In genomic region chr2:177393824-177394614, GRCh38 we compare ENCODE assay signal across 9 cellular contexts. TPM values are rescaled to one million over a fixed set of nuclear protein-coding genes. Genes with fewer than 3 reads are reported as not detected.
DNase-seq lines count a peak whose midpoint lies in the region; ATAC-seq, FAIRE-seq and TF ChIP-seq lines count a peak whose summit lies in the region.
"Had no signal": no experiment of that assay in that cellular context is flagged by ENCODE, and none has a peak within 500 bp of the region (broad histone marks: within the 10 kb centered on the region; RNA-seq: fewer than 3 reads in every experiment).

No MANE protein-coding gene starts in this region.

- ATAC-seq in HG03135 (IDR thresholded peaks at IDR 0.05; ENCODE audit: unreplicated experiment) (no peak), GM21825 (IDR thresholded peaks at IDR 0.05; ENCODE audit: unreplicated experiment) (no peak)

- no peak overlapping the region for H3K4ac ChIP-seq in trophoblast cell (ENCODE audit: low read depth, low read length)

- peaks cover 14% of the 10 kb centered on the region for H3K79me1 ChIP-seq in trophoblast cell (ENCODE audit: low read length)

- H4K20me1 ChIP-seq in OCI-LY7 (ENCODE audit: insufficient read depth, low read length) = no peaks in the 10 kb centered on the region
- H4K20me1 ChIP-seq in endothelial cell of umbilical vein (replicated peaks; ENCODE audit: control insufficient read depth, extremely low read depth, insufficient read depth, low read length) = no peaks in the 10 kb centered on the region

- H2BK120ac ChIP-seq in trophoblast cell (ENCODE audit: insufficient read depth, low read length, poor library complexity) = no peak overlapping the region

- no peak overlapping the region for H4K8ac ChIP-seq in trophoblast cell (ENCODE audit: low read depth, low read length)

- H3K79me2 ChIP-seq in OCI-LY7 (ENCODE audit: insufficient read depth, low read depth, low read length) = no peaks in the 10 kb centered on the region
- H3K79me2 ChIP-seq in endothelial cell of umbilical vein (ENCODE audit: control insufficient read depth, insufficient read depth, low read length) = peaks cover 59% of the 10 kb centered on the region
- H3K79me2 ChIP-seq in trophoblast cell (ENCODE audit: control insufficient read depth, insufficient read depth, low read length, poor library complexity) = peaks cover 12% of the 10 kb centered on the region

- H4K12ac ChIP-seq in trophoblast cell (ENCODE audit: low read depth, low read length) = no peak overlapping the region

- TF ChIP-seq CTCF in OCI-LY7 (conservative IDR thresholded peaks at IDR 0.05; ENCODE audit: low read length) (no peak), endothelial cell of umbilical vein (IDR thresholded peaks at IDR 0.05; ENCODE audit: extremely low read depth in 1 of 2, insufficient read depth in 1 of 2, low read depth in 1 of 2, low read length in 2 of 2) (no peak)

- H3K4me2 ChIP-seq in OCI-LY7 (ENCODE audit: low read length) (peak overlapping the region; percentile 54; the same call in 1 of the 2 replicates), endothelial cell of umbilical vein (ENCODE audit: insufficient read depth, low read length) (peak overlapping the region; percentile 93), trophoblast cell (ENCODE audit: low read length) (peak overlapping the region; percentile 76)

- H3K27ac ChIP-seq in OCI-LY7 (ENCODE audit: low read depth, low read length, poor library complexity, severe bottlenecking) (no peak overlapping the region), endothelial cell of umbilical vein (ENCODE audit: insufficient read depth, low read depth, low read length) (peak overlapping the region; percentile 91), trophoblast cell (ENCODE audit: low read depth, low read length) (no peak overlapping the region)

- CTCF ChIA-PET in OCI-LY7 (lab: Charles Lee; ENCODE audit: unreplicated experiment) = interaction anchor here (0.6 kb wide), 1 partner anchor 60 kb away, joined by 3 read pairs; no protein-coding TSS in a partner anchor
- CTCF ChIA-PET in endothelial cell of umbilical vein (lab: Charles Lee) = interaction anchor here (0.7 to 4.7 kb wide), 9 partner anchors 8 to 286 kb away, joined by 3 to 17 read pairs (median 7); partner anchors contain the start of gene NFE2L2

- BruUV-seq in OCI-LY7 (replicated peaks; lab: Mats Ljungman, UMichigan) = no TSS peak
- BruUV-seq in endothelial cell of umbilical vein (replicated peaks; lab: Mats Ljungman, UMichigan) = no TSS peak

- intact Hi-C loops in OCI-LY7 (cut with micrococcal nuclease; ENCODE audit: unreplicated experiment) (no loop called here), endothelial cell of umbilical vein (cut with micrococcal nuclease) (loop anchor here (2.0 kb wide), 1 partner anchor 159 kb away; a partner anchor contains a TSS)

- no peaks in the 10 kb centered on the region for H3K9me2 ChIP-seq in OCI-LY7 (ENCODE audit: insufficient read depth, low read length)

- no peak overlapping the region for H2AFZ ChIP-seq in OCI-LY7 (ENCODE audit: low read length)
- H2AFZ ChIP-seq in endothelial cell of umbilical vein (ENCODE audit: low read depth, low read length) = no peak overlapping the region
- no peak overlapping the region for H2AFZ ChIP-seq in trophoblast cell (ENCODE audit: insufficient read depth, low read length, poor library complexity)

- H3K4me1 ChIP-seq in OCI-LY7 (ENCODE audit: insufficient read depth, low read length, poor library complexity, severe bottlenecking) (no peaks in the 10 kb centered on the region), endothelial cell of umbilical vein (ENCODE audit: control insufficient read depth, extremely low read depth, insufficient read depth, low read length) (peaks cover 63% of the 10 kb centered on the region), trophoblast cell (ENCODE audit: control insufficient read depth in 1 of 2, insufficient read depth in 2 of 2, low read length in 2 of 2) (peaks cover 6 to 9% of the 10 kb centered on the region in 2 experiments)

- H3K18ac ChIP-seq in trophoblast cell (ENCODE audit: low read length) = no peak overlapping the region

- H3K9ac ChIP-seq in endothelial cell of umbilical vein (replicated peaks; ENCODE audit: extremely low read depth, insufficient read depth, low read length) (peak overlapping the region; percentile 97), trophoblast cell (ENCODE audit: low read length) (no peak overlapping the region)

- no CpG with 5 or more reads among the region's 8 CpGs for WGBS in trophoblast cell (ENCODE audit: extremely low coverage, insufficient coverage, insufficient read length)

- no peaks in the 10 kb centered on the region for H3K27me3 ChIP-seq in endothelial cell of umbilical vein (ENCODE audit: control insufficient read depth in 2 of 2, insufficient read depth in 2 of 2, low read length in 2 of 2)
- H3K27me3 ChIP-seq in trophoblast cell (ENCODE audit: insufficient read depth, low read length) = no peaks in the 10 kb centered on the region

- H3K36me3 ChIP-seq in OCI-LY7 (ENCODE audit: insufficient read depth, low read length) (no peaks in the 10 kb centered on the region), endothelial cell of umbilical vein (ENCODE audit: control insufficient read depth in 2 of 2, extremely low read depth in 1 of 2, insufficient read depth in 2 of 2, low read length in 2 of 2) (no peaks in the 10 kb centered on the region), trophoblast cell (ENCODE audit: control insufficient read depth in 1 of 2, insufficient read depth in 2 of 2, low read length in 2 of 2) (peaks cover 0 to 4% of the 10 kb centered on the region in 2 experiments)

- peak overlapping the region; percentile 97 for H3K4me3 ChIP-seq in GM08714 (ENCODE audit: low read length)
- no peak overlapping the region for H3K4me3 ChIP-seq in OCI-LY7 (ENCODE audit: low read depth, low read length, poor library complexity, severe bottlenecking)
- H3K4me3 ChIP-seq in endothelial cell of umbilical vein (replicated peaks in 1 of 3; ENCODE audit: insufficient read depth in 1 of 3, low read depth in 1 of 3, low read length in 3 of 3) = peak overlapping the region; percentile 56 to 99 (median 96)
- no peak overlapping the region for H3K4me3 ChIP-seq in trophoblast cell (ENCODE audit: low read depth, low read length)

- DNase-seq in OCI-LY7 (ENCODE audit: low spot score) (no peak), endothelial cell of umbilical vein (ENCODE audit: low read depth, low spot score) (no peak), trophoblast cell (no peak), GDM1 (lab: John Stamatoyannopoulos, UW) (no peak)
- no peak for DNase-seq in activated effector memory CD4-positive, alpha-beta T cell treated with Interleukin-2 at 50 U/mL for 16 hours
- DNase-seq: NCI-H1105 had no signal

- H2AK5ac ChIP-seq in trophoblast cell (ENCODE audit: low read length) = no peak overlapping the region

- H2BK5ac ChIP-seq in trophoblast cell (ENCODE audit: low read depth, low read length, poor library complexity) = no peak overlapping the region

- H3K23ac ChIP-seq in trophoblast cell (ENCODE audit: low read length) = peak overlapping the region; percentile 79

- no peak overlapping the region for H2BK12ac ChIP-seq in trophoblast cell (ENCODE audit: low read length)

- H4K91ac ChIP-seq in trophoblast cell (ENCODE audit: low read depth, low read length) = no peak overlapping the region

- H3K9me1 ChIP-seq in endothelial cell of umbilical vein (replicated peaks; ENCODE audit: control insufficient read depth, extremely low read depth, insufficient read depth, low read length) = no peaks in the 10 kb centered on the region

- no peak for FAIRE-seq in endothelial cell of umbilical vein (lab: Jason Lieb, UNC)

- dilution Hi-C loops in endothelial cell of umbilical vein (cut with MboI; ENCODE audit: extremely low pct_ligation_motif_present, low sequenced_read_pairs) = loop anchor here (10.0 kb wide), 1 partner anchor 229 kb away; no protein-coding TSS in a partner anchor

- H3K9me3 ChIP-seq in OCI-LY7 (ENCODE audit: low read length) (no peaks in the 10 kb centered on the region), endothelial cell of umbilical vein (replicated peaks; ENCODE audit: control insufficient read depth, insufficient read depth, low read length) (no peaks in the 10 kb centered on the region), trophoblast cell (ENCODE audit: insufficient read depth, low read depth, low read length) (no peaks in the 10 kb centered on the region)

- TF ChIP-seq POLR2A in endothelial cell of umbilical vein (IDR thresholded peaks at IDR 0.05; ENCODE audit: low read depth, low read length) = no peak

- H3K14ac ChIP-seq in trophoblast cell (ENCODE audit: low read length) = no peak overlapping the region

- POLR2A ChIA-PET in OCI-LY7 (lab: Charles Lee) (interaction anchor here (0.6 to 1.5 kb wide), 12 partner anchors 11 to 868 kb away, joined by 3 to 8 read pairs (median 3); no protein-coding TSS in a partner anchor), endothelial cell of umbilical vein (lab: Charles Lee) (no interaction called here)

TF ChIP-seq in endothelial cell of umbilical vein, 7 proteins besides CTCF, POLR2A, EP300 and RAD21:
- TF ChIP-seq GATA2 (IDR thresholded peaks at IDR 0.05; ENCODE audit: insufficient read depth, insufficient read length, low read depth, low read length) (no peak), POLR2AphosphoS5 (IDR thresholded peaks at IDR 0.05; ENCODE audit: insufficient read depth, low read depth, low read length) (no peak), FOS (IDR thresholded peaks at IDR 0.05; ENCODE audit: borderline replicate concordance, insufficient read depth, low read length) (no peak), EZH2 (IDR thresholded peaks at IDR 0.05; ENCODE audit: borderline replicate concordance, low read depth, low read length, severe bottlenecking) (no peak), MYC (IDR thresholded peaks at IDR 0.05; ENCODE audit: low read depth, low read length) (no peak), JUN (IDR thresholded peaks at IDR 0.05; ENCODE audit: borderline replicate concordance, insufficient read depth, insufficient read length, low read depth) (no peak), MAX (IDR thresholded peaks at IDR 0.05; ENCODE audit: insufficient read depth, insufficient read length) (no peak)

RNA-seq across cellular contexts. Expression of gene AGPS, which starts 1.4 kb away (rescaled TPM):
- 2.1 and 2.3 TPM in 2 replicates for total RNA-seq in OCI-LY7 (2014; rRNA removed; shearing (Covaris generic))
- 9.6 and 14.5 TPM in 2 replicates for total RNA-seq in OCI-LY7 (2022)
- 88.8 and 96.5 TPM in 2 replicates for total RNA-seq in endothelial cell of umbilical vein
- 7.5 and 10.1 TPM in 2 replicates for polyA plus RNA-seq in endothelial cell of umbilical vein
- polyA plus RNA-seq in endothelial cell of umbilical vein (2011; cell fraction: cytosol; rRNA removed) = 16.6 and 17.8 TPM in 2 replicates
- 16.1 and 29.2 TPM in 2 replicates for polyA plus RNA-seq in endothelial cell of umbilical vein (2011; cell fraction: nucleus; rRNA removed)
- polyA plus RNA-seq in endothelial cell of umbilical vein (2012) = 47.9 and 71.7 TPM in 2 replicates
- 28.9 and 33.3 TPM in 2 replicates for polyA minus RNA-seq in endothelial cell of umbilical vein
- polyA minus RNA-seq in endothelial cell of umbilical vein (2011; cell fraction: cytosol; rRNA and poly(A)+ RNA removed) = 32.8 TPM
- polyA minus RNA-seq in endothelial cell of umbilical vein (2011; cell fraction: nucleus; rRNA and poly(A)+ RNA removed) = 60.9 and 96.6 TPM in 2 replicates
- polyA plus RNA-seq in trophoblast cell (2013) = 22.4 and 25.8 TPM in 2 replicates

Comparison
In these comparisons a context has a peak if more than half of its experiments do, and no peak if none do; other contexts are left out.
1. H3K4me3 ChIP-seq: peak in GM08714 (single experiment) and endothelial cell of umbilical vein (3 of 3); none in OCI-LY7 (single experiment) and trophoblast cell (single experiment).
2. Peak in every context shown above with its lines, with median percentiles within 50 percentile points of each other: H3K4me2 ChIP-seq.